ENCODE assay signal across 8 cellular contexts in the genomic region with DNA sequence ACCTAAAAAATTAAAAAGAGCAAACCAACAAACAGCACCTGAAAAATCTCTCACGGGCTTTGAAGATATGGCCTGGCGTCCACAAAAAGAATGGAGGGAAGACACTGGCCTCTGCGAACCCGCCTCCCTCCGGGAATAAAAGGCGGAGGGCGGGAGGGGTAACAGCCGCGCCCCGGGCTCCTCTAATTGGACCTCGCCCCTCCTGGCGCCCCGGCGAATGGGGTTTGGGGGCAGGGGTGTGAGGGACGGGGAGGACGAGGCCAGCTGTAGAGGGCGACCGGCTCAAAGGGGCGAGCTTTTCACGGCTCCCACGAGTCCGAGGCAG. TPM values are rescaled to one million over a fixed set of nuclear protein-coding genes. Genes with fewer than 3 reads are reported as not detected.
DNase-seq lines count a peak whose midpoint lies in the region; ATAC-seq and TF ChIP-seq lines count a peak whose summit lies in the region.

No MANE protein-coding gene starts in this region.

- DNase-seq in NCI-H187 (lab: John Stamatoyannopoulos, UW) (peak; percentile 26 to 41), NCI-H187 treated with DMSO at 0.1 percent for 48 hours (lab: John Stamatoyannopoulos, UW) (no peak), GM20000 (ENCODE audit: low spot score) (peak; percentile 82), NCI-H526 treated with DMSO at 0.1 percent for 48 hours (lab: John Stamatoyannopoulos, UW) (peak; percentile 65), amniotic epithelial cell (ENCODE audit: low read depth) (peak; percentile 49), left ventricle myocardium superior (peak; percentile 81), psoas muscle (peak; percentile 63 to 75)

- H3K9me3 ChIP-seq in psoas muscle, result no peaks in the 10 kb centered on the region

- peak; percentile 15 for ATAC-seq in HG03565 (IDR thresholded peaks at IDR 0.05; ENCODE audit: unreplicated experiment)
- peak; percentile 72 for ATAC-seq in left ventricle myocardium superior
- peak; percentile 54 to 72 (median 69) for ATAC-seq in psoas muscle

- peak overlapping the region; percentile 95 for H3K27ac ChIP-seq in psoas muscle

- peak overlapping the region; percentile 100 for H3K4me3 ChIP-seq in psoas muscle

- peaks cover 9% of the 10 kb centered on the region for H3K4me1 ChIP-seq in psoas muscle

- TF ChIP-seq CTCF in GM20000 (IDR thresholded peaks at IDR 0.05; ENCODE audit: extremely low read depth, missing control alignments) (no peak), psoas muscle (IDR thresholded peaks at IDR 0.05) (no peak)

- intact Hi-C loops in left ventricle myocardium superior (cut with micrococcal nuclease) (loop anchor here (10.0 kb wide), 1 partner anchor 1368 kb away; no protein-coding TSS in a partner anchor), psoas muscle (cut with DNase I) (loop anchor here (5.0 to 10.0 kb wide), 4 partner anchors 196 to 1862 kb away; partner anchors contain the start of genes ERCC6L2 (in 1 of the 2), FAM120A (in 1 of the 2), FAM120AOS (in 1 of the 2) and PTCH1 (in 1 of the 2))

- WGBS in psoas muscle, 3 donors, result 0 to 1% (median 0%) methylated on average over 21 to 22 of the region's 22 CpGs

- H3K27me3 ChIP-seq in psoas muscle (ENCODE audit: insufficient read depth in 3 of 3, low read length in 2 of 3), result no peaks in the 10 kb centered on the region

- no peaks in the 10 kb centered on the region for H3K36me3 ChIP-seq in psoas muscle (ENCODE audit: insufficient read depth in 1 of 2, low read depth in 1 of 2)

RNA-seq across cellular contexts. Expression of gene FANCC, which starts 0.8 kb away (rescaled TPM):
- total RNA-seq in left ventricle myocardium superior (5.9 TPM), psoas muscle (1 to 10 TPM; 2.1 to 5.2 (median 4.2) TPM)
- 1 to 10 TPM; 2.2 to 3.6 (median 2.4) TPM for polyA plus RNA-seq in psoas muscle

Comparison
In these comparisons a context has a peak if more than half of its experiments do, and no peak if none do; other contexts are left out.
1. ATAC-seq: peak in every context shown above with its lines; median percentile 72 in left ventricle myocardium superior; 69 in psoas muscle; 15 in HG03565.